In the genomic region with DNA sequence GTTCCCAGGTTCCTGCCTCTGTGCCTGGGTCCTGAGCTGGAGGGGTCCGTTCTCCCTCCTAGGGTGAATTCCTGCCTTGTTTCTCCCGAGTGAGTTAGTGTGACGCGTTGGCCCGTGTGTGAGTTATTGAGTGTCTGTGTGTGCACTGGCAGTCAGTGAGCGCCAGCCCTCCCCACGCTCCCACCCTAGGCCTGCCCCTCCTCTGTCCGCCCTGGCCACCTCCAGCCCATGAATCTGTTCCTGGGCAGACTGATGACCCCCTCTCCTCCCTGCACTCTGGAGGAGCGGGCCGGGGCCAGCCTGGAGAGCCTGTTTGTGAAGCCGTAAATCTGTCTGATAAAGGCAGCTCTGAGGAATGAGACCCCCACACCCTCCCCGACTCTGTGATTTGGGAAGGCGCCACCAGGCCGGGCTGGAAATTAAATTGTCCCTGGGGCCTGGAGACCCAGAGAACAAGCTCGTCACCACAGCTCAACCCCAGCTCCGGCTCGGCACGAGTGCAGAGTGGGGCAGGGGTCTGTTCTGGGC, we compare ENCODE assay signal across 27 cellular contexts. TPM values are rescaled to one million over a fixed set of nuclear protein-coding genes. Genes with fewer than 3 reads are reported as not detected.
"Had no signal": no experiment of that assay in that cellular context is flagged by ENCODE, and none has a peak within 500 bp of the region (broad histone marks: within the 10 kb centered on the region; RNA-seq: fewer than 3 reads in every experiment).

No MANE protein-coding gene starts in this region.

- H3K27ac ChIP-seq: coronary artery, esophagus squamous epithelium, upper lobe of right lung had no signal

- H3K27me3 Mint-ChIP-seq: activated CD4-positive, alpha-beta T cell treated with anti-CD3 and anti-CD28 coated beads, Interleukin-2, amount 10 ng/mL, durations not matched to agents 24 days and 14 days; activated naive CD8-positive, alpha-beta T cell; stimulated activated naive CD8-positive, alpha-beta T cell treated with anti-CD3 and anti-CD28 coated beads, Interleukin-15, amount 100 ng/mL, for 72 hours had no signal

- H3K4me1 ChIP-seq: upper lobe of right lung had no signal

- H3K4me3 ChIP-seq: coronary artery, esophagus squamous epithelium, upper lobe of right lung had no signal

- H3K9me3 ChIP-seq: esophagus squamous epithelium, upper lobe of right lung had no signal

- H3K36me3 ChIP-seq: upper lobe of right lung had no signal

- H3K4me1 Mint-ChIP-seq: activated CD4-positive, alpha-beta T cell treated with anti-CD3 and anti-CD28 coated beads, Interleukin-2, amount 10 ng/mL, durations not matched to agents 24 days and 14 days; stimulated activated naive CD8-positive, alpha-beta T cell treated with anti-CD3 and anti-CD28 coated beads, Interleukin-15, amount 100 ng/mL, for 72 hours had no signal

- DNase-seq: activated CD4-positive, alpha-beta T cell treated with anti-CD3 and anti-CD28 coated beads, Interleukin-2, amount 10 ng/mL, durations not matched to agents 24 days and 14 days; activated CD4-positive, CD25-positive, alpha-beta regulatory T cell; activated CD8-positive, alpha-beta memory T cell treated with anti-CD3 and anti-CD28 coated beads, Interleukin-2, amount 50 U/mL, for 4 hours; activated CD8-positive, alpha-beta T cell treated with anti-CD3 and anti-CD28 coated beads, Interleukin-2, amount 10 ng/mL, durations not matched to agents 7 days and 5 days; activated gamma-delta T cell; activated T-cell treated with anti-CD3 and anti-CD28 coated beads, Interleukin-2, amount 50 U/mL, for 48 hours; amniotic stem cell; central memory CD4-positive, alpha-beta T cell; effector CD4-positive, alpha-beta T cell; esophagus squamous epithelium; kidney glomerular epithelial cell; mesendoderm; posterior cingulate gyrus; right cardiac atrium; small intestine; stimulated activated naive CD8-positive, alpha-beta T cell treated with anti-CD3 and anti-CD28 coated beads, Interleukin-15, amount 100 ng/mL, for 72 hours; SW 1271; upper lobe of right lung had no signal

- H3K4me3 Mint-ChIP-seq: activated CD4-positive, alpha-beta T cell treated with anti-CD3 and anti-CD28 coated beads, Interleukin-2, amount 10 ng/mL, durations not matched to agents 24 days and 14 days; activated CD8-positive, alpha-beta T cell treated with anti-CD3 and anti-CD28 coated beads, Interleukin-2, amount 10 ng/mL, durations not matched to agents 7 days and 5 days; activated naive CD8-positive, alpha-beta T cell; stimulated activated naive CD8-positive, alpha-beta T cell treated with anti-CD3 and anti-CD28 coated beads, Interleukin-15, amount 100 ng/mL, for 72 hours; T-helper 2 cell treated with Interferon-gamma antibody and Interleukin-4, amounts not matched to agents 5 μg/mL and 100 μg/mL, for 36 hours had no signal

- ATAC-seq: activated CD8-positive, alpha-beta T cell treated with anti-CD3 and anti-CD28 coated beads, Interleukin-2, amount 10 ng/mL, durations not matched to agents 7 days and 5 days; right cardiac atrium; stimulated activated naive CD8-positive, alpha-beta T cell treated with anti-CD3 and anti-CD28 coated beads, Interleukin-15, amount 100 ng/mL, for 72 hours; upper lobe of right lung had no signal

- H3K36me3 Mint-ChIP-seq: activated naive CD8-positive, alpha-beta T cell had no signal

- H3K27ac Mint-ChIP-seq: activated CD4-positive, alpha-beta T cell treated with anti-CD3 and anti-CD28 coated beads, Interleukin-2, amount 10 ng/mL, durations not matched to agents 24 days and 14 days; activated CD8-positive, alpha-beta T cell treated with anti-CD3 and anti-CD28 coated beads, Interleukin-2, amount 10 ng/mL, durations not matched to agents 7 days and 5 days; activated naive CD8-positive, alpha-beta T cell; T-helper 2 cell treated with Interferon-gamma antibody and Interleukin-4, amounts not matched to agents 5 μg/mL and 100 μg/mL, for 36 hours had no signal

RNA-seq across cellular contexts. Expression of gene TRPM5, which starts 35.2 kb away (rescaled TPM):
- total RNA-seq: activated CD4-positive, alpha-beta T cell treated with anti-CD3 and anti-CD28 coated beads, Interleukin-2, amount 10 ng/mL, durations not matched to agents 24 days and 14 days; activated CD8-positive, alpha-beta T cell treated with anti-CD3 and anti-CD28 coated beads, Interleukin-2, amount 10 ng/mL, durations not matched to agents 7 days and 5 days; endothelial cell of umbilical vein; esophagus squamous epithelium; fibroblast of villous mesenchyme; glomerular endothelial cell; myocyte; right cardiac atrium; temporal lobe; upper lobe of right lung had no signal
- polyA plus RNA-seq: endothelial cell of umbilical vein, liver had no signal

RNA-seq across cellular contexts. Expression of gene KCNQ1, which starts 35.7 kb away (rescaled TPM):
- total RNA-seq: fibroblast of villous mesenchyme had no signal
